In the genomic region with DNA sequence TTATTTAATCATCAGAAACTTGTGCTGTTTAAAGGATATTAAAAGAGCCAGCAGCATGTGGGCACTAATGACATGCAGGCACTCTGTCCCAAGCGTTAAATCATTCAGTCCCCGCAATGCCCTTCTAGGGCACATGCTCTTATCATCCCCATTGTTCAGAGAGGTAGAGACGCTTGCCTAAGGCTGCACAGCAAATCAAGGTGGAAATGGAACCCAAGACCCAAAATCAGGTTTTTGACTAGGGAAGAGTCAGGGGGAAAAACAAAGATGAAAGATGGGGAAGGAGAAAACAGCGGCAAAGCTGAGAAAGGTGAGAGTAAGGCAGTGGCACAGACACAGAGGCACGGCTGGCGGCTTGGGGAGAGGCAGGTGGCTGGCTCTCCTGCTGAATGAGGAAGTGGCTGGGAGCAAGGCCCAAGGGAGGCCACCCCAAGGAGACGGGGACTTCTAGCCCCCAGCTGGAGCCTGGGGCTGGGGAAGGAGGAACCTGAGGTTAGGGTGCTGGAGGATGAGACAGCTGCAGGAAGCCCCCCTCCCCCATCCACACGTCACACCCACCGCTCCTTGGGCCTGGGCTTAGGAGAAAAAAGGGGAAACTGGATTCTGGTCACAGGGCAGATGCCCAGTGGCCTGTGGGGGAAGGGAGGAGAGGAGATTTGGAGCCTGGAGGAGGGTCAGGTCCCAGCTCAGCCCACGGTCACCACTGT, we compare ENCODE assay signal across 8 cellular contexts. TPM values are rescaled to one million over a fixed set of nuclear protein-coding genes. Genes with fewer than 3 reads are reported as not detected.
DNase-seq lines count a peak whose midpoint lies in the region; ATAC-seq and TF ChIP-seq lines count a peak whose summit lies in the region.

No MANE protein-coding gene starts in this region.

- H3K27me3 ChIP-seq in SJCRH30, result peaks cover 4% of the 10 kb centered on the region; the same call in 1 of the 2 replicates

- peak; percentile 60 for ATAC-seq in GM19463 (IDR thresholded peaks at IDR 0.05; ENCODE audit: unreplicated experiment)
- peak; percentile 43 for ATAC-seq in stimulated activated naive CD8-positive, alpha-beta T cell treated with anti-CD3 and anti-CD28 coated beads, Interleukin-15, Interleukin-2, amounts not matched to agents 100 U/mL and 50 U/mL, for 24 hours
- ATAC-seq in HG02852 (IDR thresholded peaks at IDR 0.05; ENCODE audit: unreplicated experiment), result no peak

- no peak for TF ChIP-seq CTCF in foreskin fibroblast (IDR thresholded peaks at IDR 0.05; ENCODE audit: low read depth, low read length)

- no peaks in the 10 kb centered on the region for H3K9me3 ChIP-seq in SJCRH30 (replicated peaks)

- no peak overlapping the region for H3K27ac ChIP-seq in SJCRH30

- H3K4me1 ChIP-seq in SJCRH30, result peaks cover 13% of the 10 kb centered on the region

- H3K36me3 ChIP-seq in SJCRH30, result no peaks in the 10 kb centered on the region

- DNase-seq in SJCRH30, result peak; percentile 63 to 71
- DNase-seq in hypothalamus (lab: John Stamatoyannopoulos, UW), result peak in 35 of 51 donors; percentile 11 to 58 (median 33)
- peak; percentile 51 for DNase-seq in stimulated activated naive CD8-positive, alpha-beta T cell treated with anti-CD3 and anti-CD28 coated beads, Interleukin-15, Interleukin-2, amounts not matched to agents 100 U/mL and 50 U/mL, for 24 hours
- DNase-seq in foreskin fibroblast, result no peak
- DNase-seq in NCI-H524 (lab: John Stamatoyannopoulos, UW), result no peak
- DNase-seq in NCI-H1105 (lab: John Stamatoyannopoulos, UW), result no peak

- H3K4me3 ChIP-seq in SJCRH30 (no peak overlapping the region), foreskin fibroblast (ENCODE audit: low read depth in 1 of 2, low read length in 2 of 2) (no peak overlapping the region)

RNA-seq across cellular contexts. Expression of a gene that starts 1.0 kb away (rescaled TPM):
- not detected in 2 replicates for total RNA-seq in SJCRH30 (2014; rRNA removed; shearing (Covaris generic))

RNA-seq across cellular contexts. Expression of a gene that starts 6.8 kb away (rescaled TPM):
- total RNA-seq in SJCRH30 (2014; rRNA removed; shearing (Covaris generic)), result not detected in 2 replicates

RNA-seq across cellular contexts. Expression of a gene that starts 8.8 kb away (rescaled TPM):
- 6.2 and 7.3 TPM in 2 replicates for total RNA-seq in SJCRH30 (2014; rRNA removed; shearing (Covaris generic))

RNA-seq across cellular contexts. Expression of a gene that starts 27.0 kb away (rescaled TPM):
- 5.1 and 10.2 TPM in 2 replicates for total RNA-seq in SJCRH30 (2014; rRNA removed; shearing (Covaris generic))

RNA-seq across cellular contexts. Expression of a gene that starts 40.8 kb away (rescaled TPM):
- total RNA-seq in SJCRH30 (2014; rRNA removed; shearing (Covaris generic)), result 32.1 and 32.7 TPM in 2 replicates

Comparison
In these comparisons a context has a peak if more than half of its experiments do, and no peak if none do; other contexts are left out.
1. DNase-seq: peak in SJCRH30 (2 of 2), hypothalamus (35 of 51) and stimulated activated naive CD8-positive, alpha-beta T cell treated with anti-CD3 and anti-CD28 coated beads, Interleukin-15, Interleukin-2, amounts not matched to agents 100 U/mL and 50 U/mL, for 24 hours (single experiment); none in foreskin fibroblast (0 of 2), NCI-H524 (0 of 2) and NCI-H1105 (single experiment).